ENCODE assay signal across 21 cellular contexts in the genomic region with DNA sequence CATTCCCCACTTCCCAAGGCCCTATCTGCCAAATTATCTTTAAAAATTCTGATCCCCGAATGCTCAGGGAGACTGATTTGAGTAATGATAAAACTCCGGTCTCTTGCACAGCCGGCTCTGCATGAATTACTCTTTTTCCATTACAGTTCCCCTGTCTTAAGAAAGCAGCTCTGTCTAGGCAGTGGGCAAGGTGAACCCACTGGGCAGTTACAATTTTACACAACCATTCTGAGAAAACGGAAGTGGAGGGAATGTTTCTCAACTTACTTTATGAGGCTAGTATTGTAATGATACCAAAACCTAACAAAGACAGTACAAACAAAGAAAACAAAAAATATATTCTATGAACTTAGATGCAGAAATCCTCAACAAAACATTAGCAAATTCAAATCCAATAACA.
DNase-seq lines count a peak whose midpoint lies in the region; ATAC-seq and TF ChIP-seq lines count a peak whose summit lies in the region.
"Had no signal": no experiment of that assay in that cellular context is flagged by ENCODE, and none has a peak within 500 bp of the region (broad histone marks: within the 10 kb centered on the region; RNA-seq: fewer than 3 reads in every experiment).

No MANE protein-coding gene starts in this region.

- no peak overlapping the region for H3K4me2 ChIP-seq in H9 (ENCODE audit: insufficient read depth, insufficient read length, low read length)
- H3K4me2 ChIP-seq: KMS-11 had no signal

- no peak overlapping the region for H3K23ac ChIP-seq in H9 (ENCODE audit: insufficient read length, low read depth, low read length)

- H3K4me1 Mint-ChIP-seq in H9, result peaks cover 12 to 17% of the 10 kb centered on the region in 2 experiments
- H3K4me1 Mint-ChIP-seq: CD4-positive, alpha-beta memory T cell had no signal

- no peak overlapping the region for H3K4ac ChIP-seq in H9 (ENCODE audit: low read depth, low read length)

- H3K79me1 ChIP-seq in H9 (ENCODE audit: insufficient read depth, low read depth, low read length, poor library complexity, severe bottlenecking), result no peaks in the 10 kb centered on the region

- H3K36me3 ChIP-seq in neutrophil (no peaks in the 10 kb centered on the region), uterus (no peaks in the 10 kb centered on the region), esophagus squamous epithelium (no peaks in the 10 kb centered on the region)
- H3K36me3 ChIP-seq: Peyer's patch had no signal

- no peak overlapping the region for H3K18ac ChIP-seq in H9 (ENCODE audit: insufficient read length, low read depth, low read length)

- H2AFZ ChIP-seq in H9 (ENCODE audit: low read length), result no peak overlapping the region

- TF ChIP-seq CTCF in H9 (conservative IDR thresholded peaks at IDR 0.05) (no peak), neutrophil (IDR thresholded peaks at IDR 0.05) (no peak), uterus (IDR thresholded peaks at IDR 0.05) (no peak), esophagus squamous epithelium (IDR thresholded peaks at IDR 0.05) (no peak)

- no peaks in the 10 kb centered on the region for H3K9me3 Mint-ChIP-seq in H9
- H3K9me3 Mint-ChIP-seq in activated naive CD4-positive, alpha-beta T cell treated with anti-CD3 and anti-CD28 coated beads, Interleukin-2, amount 50 U/mL, for 72 hours, result no peaks in the 10 kb centered on the region

- no peaks in the 10 kb centered on the region for H3K79me2 ChIP-seq in H9 (ENCODE audit: insufficient read depth, low read length)

- no peak overlapping the region for H2AK5ac ChIP-seq in H9 (ENCODE audit: insufficient read length, low read length)

- no peak overlapping the region for H3K56ac ChIP-seq in H9 (ENCODE audit: insufficient read length, low read depth, low read length)

- TF ChIP-seq POLR2A in uterus (IDR thresholded peaks at IDR 0.05) (no peak), esophagus squamous epithelium (IDR thresholded peaks at IDR 0.05) (no peak)

- H4K8ac ChIP-seq in H9 (replicated peaks; ENCODE audit: insufficient read length, low read depth, low read length), result no peak overlapping the region

- H3K27me3 ChIP-seq in H9 (ENCODE audit: insufficient read depth, low read length), result no peaks in the 10 kb centered on the region
- no peaks in the 10 kb centered on the region for H3K27me3 ChIP-seq in neutrophil
- H3K27me3 ChIP-seq in uterus, result no peaks in the 10 kb centered on the region
- no peaks in the 10 kb centered on the region for H3K27me3 ChIP-seq in esophagus squamous epithelium
- H3K27me3 ChIP-seq: Peyer's patch had no signal

- no CpG with 5 or more reads among the region's 4 CpGs for WGBS in H9 (ENCODE audit: extremely low coverage, insufficient read length, low lambda C conversion rate)
- 76 to 86% methylated on average over 4 of the region's 4 CpGs for WGBS in esophagus squamous epithelium, 2 donors

- no peak overlapping the region for H3K9ac ChIP-seq in H9 (ENCODE audit: extremely low read depth, insufficient read length, low read length)
- H3K9ac ChIP-seq: KMS-11 had no signal

- no peak overlapping the region for H2BK12ac ChIP-seq in H9 (ENCODE audit: insufficient read length, low read depth, low read length)

- H2BK20ac ChIP-seq in H9 (ENCODE audit: low read depth, low read length, poor library complexity, severe bottlenecking), result no peak overlapping the region

- no peak overlapping the region for H4K5ac ChIP-seq in H9 (ENCODE audit: insufficient read length, low read depth, low read length)

- H3K23me2 ChIP-seq in H9 (ENCODE audit: insufficient read length, low read depth, low read length, poor library complexity, severe bottlenecking), result no peaks in the 10 kb centered on the region

- no peak for DNase-seq in H9
- peak; percentile 69 to 94 for DNase-seq in NOMO-1 (lab: John Stamatoyannopoulos, UW; ENCODE audit: unreplicated experiment in 2 of 2)
- DNase-seq in SKM-1 (lab: John Stamatoyannopoulos, UW; ENCODE audit: unreplicated experiment), result peak; percentile 51
- DNase-seq in NCI-H187 (lab: John Stamatoyannopoulos, UW), result no peak
- DNase-seq in uterus, result no peak
- no peak for DNase-seq in esophagus squamous epithelium (lab: John Stamatoyannopoulos, UW)
- DNase-seq in activated naive CD4-positive, alpha-beta T cell treated with anti-CD3 and anti-CD28 coated beads, Interleukin-2, amount 50 U/mL, for 72 hours (ENCODE audit: low spot score in 2 of 2), result no peak
- DNase-seq: CD4-positive, alpha-beta memory T cell; NCI-H1105; NCI-H1694; NCI-H2107; NCI-H2227 treated with DMSO at 0.1 percent for 48 hours; NCI-H510A treated with DMSO at 0.1 percent for 48 hours; NCI-H774; Peyer's patch; T-helper 1 cell had no signal

- no peak overlapping the region for H3K4me3 Mint-ChIP-seq in H9
- H3K4me3 Mint-ChIP-seq: CD4-positive, alpha-beta memory T cell had no signal

- no peaks in the 10 kb centered on the region; the same call in 1 of the 2 replicates for H3K4me1 ChIP-seq in H9 (ENCODE audit: insufficient read depth, low read length)
- peaks cover 18 to 20% of the 10 kb centered on the region in 2 experiments for H3K4me1 ChIP-seq in neutrophil (ENCODE audit: control insufficient read depth in 1 of 2, insufficient read depth in 1 of 2, low read depth in 1 of 2, low read length in 1 of 2)
- no peaks in the 10 kb centered on the region for H3K4me1 ChIP-seq in uterus
- no peaks in the 10 kb centered on the region for H3K4me1 ChIP-seq in esophagus squamous epithelium
- H3K4me1 ChIP-seq: Peyer's patch had no signal

- no peak for ATAC-seq in activated naive CD4-positive, alpha-beta T cell treated with anti-CD3 and anti-CD28 coated beads, Interleukin-2, amount 50 U/mL, for 72 hours
- ATAC-seq: HepG2, Right ventricle myocardium inferior had no signal

- no peaks in the 10 kb centered on the region for H3K27me3 Mint-ChIP-seq in H9 (ENCODE audit: low read depth)

- H3K4me3 ChIP-seq in neutrophil (ENCODE audit: low read depth in 1 of 2, low read length in 1 of 2) (no peak overlapping the region), uterus (no peak overlapping the region), esophagus squamous epithelium (no peak overlapping the region)
- H3K4me3 ChIP-seq: Peyer's patch, SK-N-MC had no signal

- H4K20me1 ChIP-seq in H9 (ENCODE audit: control insufficient read depth, insufficient read depth, insufficient read length), result no peaks in the 10 kb centered on the region

- H3K27ac Mint-ChIP-seq in H9, result peak overlapping the region in 2 of 3 experiments; percentile 30 to 48; a peak in 2 of 7 replicates
- no peak overlapping the region for H3K27ac Mint-ChIP-seq in activated naive CD4-positive, alpha-beta T cell treated with anti-CD3 and anti-CD28 coated beads, Interleukin-2, amount 50 U/mL, for 72 hours
- H3K27ac Mint-ChIP-seq: CD4-positive, alpha-beta memory T cell had no signal

- H2BK120ac ChIP-seq in H9 (ENCODE audit: low read depth, low read length, poor library complexity, severe bottlenecking), result no peak overlapping the region

- no peak overlapping the region for H4K91ac ChIP-seq in H9 (ENCODE audit: insufficient read length, low read depth, low read length)

- H3K27ac ChIP-seq in H9 (ENCODE audit: insufficient read length, low read depth, low read length) (no peak overlapping the region), neutrophil (peak overlapping the region; percentile 63), uterus (no peak overlapping the region), esophagus squamous epithelium (no peak overlapping the region)
- H3K27ac ChIP-seq: KMS-11, Peyer's patch, SK-N-MC had no signal

- H2BK15ac ChIP-seq in H9 (ENCODE audit: low read depth, low read length), result no peak overlapping the region

- no peaks in the 10 kb centered on the region for H3K36me3 Mint-ChIP-seq in H9 (ENCODE audit: insufficient read depth in 1 of 3, low read depth in 3 of 3)
- no peaks in the 10 kb centered on the region for H3K36me3 Mint-ChIP-seq in activated naive CD4-positive, alpha-beta T cell treated with anti-CD3 and anti-CD28 coated beads, Interleukin-2, amount 50 U/mL, for 72 hours
- H3K36me3 Mint-ChIP-seq: CD4-positive, alpha-beta memory T cell had no signal

- intact Hi-C loops in uterus (cut with DNase I; ENCODE audit: low total_unique reads), result no loop called here
- intact Hi-C loops in esophagus squamous epithelium (cut with DNase I), result no loop called here

- no peak overlapping the region for H3T11ph ChIP-seq in H9 (ENCODE audit: low read length)

- H3K9me3 ChIP-seq in H9 (ENCODE audit: control insufficient read depth, low read depth, low read length) (no peaks in the 10 kb centered on the region), neutrophil (no peaks in the 10 kb centered on the region), uterus (no peaks in the 10 kb centered on the region), esophagus squamous epithelium (peaks cover 0 to 4% (median 0%) of the 10 kb centered on the region in 3 donors)
- H3K9me3 ChIP-seq: Peyer's patch had no signal

- H2BK5ac ChIP-seq in H9 (ENCODE audit: insufficient read length, low read length), result no peak overlapping the region

- no peak overlapping the region for H3K14ac ChIP-seq in H9 (ENCODE audit: insufficient read depth, low read length)

Comparison
In these comparisons a context has a peak if more than half of its experiments do, and no peak if none do; other contexts are left out.
1. DNase-seq: peak in NOMO-1 (2 of 2) and SKM-1 (single experiment); none in H9 (single experiment), NCI-H187 (0 of 2), uterus (0 of 2), esophagus squamous epithelium (single experiment) and activated naive CD4-positive, alpha-beta T cell treated with anti-CD3 and anti-CD28 coated beads, Interleukin-2, amount 50 U/mL, for 72 hours (0 of 2).
2. H3K27ac Mint-ChIP-seq: peak in H9 (2 of 3); none in activated naive CD4-positive, alpha-beta T cell treated with anti-CD3 and anti-CD28 coated beads, Interleukin-2, amount 50 U/mL, for 72 hours (0 of 2).